9 cellular contexts compared by ENCODE assay signal in genomic region chr11:75344186-75344585, GRCh38. TPM values are rescaled to one million over a fixed set of nuclear protein-coding genes. Genes with fewer than 3 reads are reported as not detected.
DNase-seq lines count a peak whose midpoint lies in the region; ATAC-seq, FAIRE-seq and TF ChIP-seq lines count a peak whose summit lies in the region.
"Had no signal": no experiment of that assay in that cellular context is flagged by ENCODE, and none has a peak within 500 bp of the region (broad histone marks: within the 10 kb centered on the region; RNA-seq: fewer than 3 reads in every experiment).

No MANE protein-coding gene starts in this region.

- no peaks in the 10 kb centered on the region for H3K9me3 Mint-ChIP-seq in T-cell

- H3K27me3 Mint-ChIP-seq in T-cell, result no peaks in the 10 kb centered on the region

- CTCF ChIA-PET in T-cell (lab: Charles Lee), result no interaction called here

- peak overlapping the region in 1 of 8 donors; percentile 24 for H3K4me3 ChIP-seq in spleen
- H3K4me3 ChIP-seq: ascending aorta had no signal

- H3K27ac ChIP-seq in layer of hippocampus (ENCODE audit: low read depth, low read length), result peak overlapping the region; percentile 27
- peak overlapping the region in 7 of 8 donors; percentile 54 to 96 (median 93) for H3K27ac ChIP-seq in spleen
- H3K27ac ChIP-seq: ascending aorta had no signal

- no peak for FAIRE-seq in D721Med (lab: Jason Lieb, UNC)

- H3K4me3 Mint-ChIP-seq in T-cell, result peak overlapping the region in 1 of 3 donors; percentile 12

- no peak for ATAC-seq in T-cell (replicated peaks in 1 of 4)
- ATAC-seq in HG03354 (IDR thresholded peaks at IDR 0.05; ENCODE audit: poor library complexity, severe bottlenecking, unreplicated experiment), result no peak

- 71 to 100% (median 85%) methylated on average over 1 to 3 of the region's 3 CpGs for WGBS in spleen, 5 donors

- peaks cover 97 to 100% (median 98%) of the 10 kb centered on the region in 3 donors for H3K4me1 Mint-ChIP-seq in T-cell

- no peak for TF ChIP-seq POLR2A in spleen (IDR thresholded peaks at IDR 0.05)

- DNase-seq in D721Med (ENCODE audit: insufficient read length, low spot score), result peak; percentile 13
- DNase-seq in T-cell, result peak in 1 of 34 experiments; percentile 21
- no peak for DNase-seq in spleen
- DNase-seq in cerebellar cortex (ENCODE audit: low spot score), result no peak
- DNase-seq in GOT3 (lab: John Stamatoyannopoulos, UW), result no peak
- DNase-seq: SW 1271 had no signal

- intact Hi-C loops in spleen (cut with DNase I; ENCODE audit: low total_unique reads), result no loop called here

- H3K27me3 ChIP-seq in layer of hippocampus (ENCODE audit: control insufficient read depth, insufficient read depth, low read length) (no peaks in the 10 kb centered on the region), spleen (replicated peaks in 1 of 7) (no peaks in the 10 kb centered on the region)
- H3K27me3 ChIP-seq: ascending aorta had no signal

- no peaks in the 10 kb centered on the region for H3K36me3 Mint-ChIP-seq in T-cell

- H3K36me3 ChIP-seq in spleen, result peaks cover 0 to 4% (median 0%) of the 10 kb centered on the region in 6 donors
- H3K36me3 ChIP-seq: ascending aorta had no signal

- H3K27ac Mint-ChIP-seq in T-cell, result peak overlapping the region; percentile 78 to 97

- no peaks in the 10 kb centered on the region for H3K9me3 ChIP-seq in spleen
- H3K9me3 ChIP-seq: ascending aorta had no signal

- TF ChIP-seq CTCF in D721Med (IDR thresholded peaks at IDR 0.05; ENCODE audit: insufficient read depth, missing control alignments) (no peak), spleen (IDR thresholded peaks at IDR 0.05 in 8 of 11, conservative IDR thresholded peaks at IDR 0.05 in 3 of 11) (no peak)

- peaks cover 85 to 100% (median 100%) of the 10 kb centered on the region in 6 donors for H3K4me1 ChIP-seq in spleen

- POLR2A ChIA-PET in T-cell (lab: Charles Lee), result no interaction called here

RNA-seq across cellular contexts. Expression of gene ARRB1, which starts 7.3 kb away (rescaled TPM):
- total RNA-seq in T-cell, result 10 to 100 TPM; 37.2 to 57.3 (median 47.3) TPM
- total RNA-seq in spleen, result 100 to 1,000 TPM in 3 of 7 donors, 10 to 100 TPM in 4; 77.7 to 139 (median 84.8) TPM
- 10 to 100 TPM; 11.6 to 49.3 (median 13.1) TPM for polyA plus RNA-seq in spleen

RNA-seq across cellular contexts. Expression of gene RPS3, which starts 55.1 kb away (rescaled TPM):
- total RNA-seq in T-cell, result 1,000 to 10,000 TPM; 4,604 to 5,380 (median 4,830) TPM
- total RNA-seq in spleen, result 1,000 to 10,000 TPM; 1,482 to 2,624 (median 2,197) TPM
- 1,000 to 10,000 TPM; 4,940 to 5,449 (median 5,352) TPM for polyA plus RNA-seq in spleen
